8 cellular contexts compared by ENCODE assay signal in genomic region chr17:41865596-41865893, GRCh38. TPM values are rescaled to one million over a fixed set of nuclear protein-coding genes. Genes with fewer than 3 reads are reported as not detected.
DNase-seq lines count a peak whose midpoint lies in the region; ATAC-seq and TF ChIP-seq lines count a peak whose summit lies in the region.

No MANE protein-coding gene starts in this region.

- TF ChIP-seq POLR2A in Peyer's patch (IDR thresholded peaks at IDR 0.05) = no peak

- ATAC-seq in psoas muscle (no peak), HG03135 (IDR thresholded peaks at IDR 0.05; ENCODE audit: unreplicated experiment) (no peak), omental fat pad (ENCODE audit: low FRiP score) (no peak), HG03457 (IDR thresholded peaks at IDR 0.05; ENCODE audit: unreplicated experiment) (no peak)

- H3K27ac ChIP-seq in Peyer's patch (peak overlapping the region; percentile 91 to 96 (median 94)), esophagus (ENCODE audit: low read depth in 2 of 2, low read length in 1 of 2) (peak overlapping the region; percentile 81 to 95), psoas muscle (peak overlapping the region; percentile 85)

- H3K36me3 ChIP-seq in GM06990 (ENCODE audit: control insufficient read depth, insufficient read depth, low read length) = peaks cover 3% of the 10 kb centered on the region
- H3K36me3 ChIP-seq in Peyer's patch = peaks cover 0 to 30% (median 0%) of the 10 kb centered on the region in 3 donors
- H3K36me3 ChIP-seq in esophagus (ENCODE audit: control insufficient read depth in 2 of 2, insufficient read depth in 2 of 2, low read length in 1 of 2) = peaks cover 0 to 5% of the 10 kb centered on the region in 2 donors
- peaks cover 2 to 37% of the 10 kb centered on the region in 2 donors for H3K36me3 ChIP-seq in psoas muscle (ENCODE audit: insufficient read depth in 1 of 2, low read depth in 1 of 2)

- H3K4me1 ChIP-seq in Peyer's patch (peaks cover 0 to 22% (median 9%) of the 10 kb centered on the region in 4 donors), esophagus (ENCODE audit: control insufficient read depth in 2 of 2, insufficient read depth in 2 of 2, low read length in 1 of 2) (peaks cover 0 to 7% of the 10 kb centered on the region in 2 donors), psoas muscle (peaks cover 32% of the 10 kb centered on the region)

- no peaks in the 10 kb centered on the region for H3K27me3 ChIP-seq in GM06990 (replicated peaks; ENCODE audit: control insufficient read depth, insufficient read depth, low read length)
- H3K27me3 ChIP-seq in Peyer's patch = no peaks in the 10 kb centered on the region
- H3K27me3 ChIP-seq in esophagus (ENCODE audit: control insufficient read depth in 1 of 2, insufficient read depth in 2 of 2, low read length in 2 of 2) = no peaks in the 10 kb centered on the region
- H3K27me3 ChIP-seq in psoas muscle (ENCODE audit: insufficient read depth in 3 of 3, low read length in 2 of 3) = no peaks in the 10 kb centered on the region

- H3K9me3 ChIP-seq in Peyer's patch = no peaks in the 10 kb centered on the region
- no peaks in the 10 kb centered on the region for H3K9me3 ChIP-seq in esophagus (ENCODE audit: control insufficient read depth in 2 of 2, insufficient read depth in 1 of 2, low read depth in 1 of 2, low read length in 1 of 2)
- H3K9me3 ChIP-seq in psoas muscle = no peaks in the 10 kb centered on the region

- H3K4me3 ChIP-seq in GM06990 (replicated peaks; ENCODE audit: low read depth, low read length) (peak overlapping the region; percentile 49), Peyer's patch (peak overlapping the region; percentile 88 to 98 (median 96)), esophagus (ENCODE audit: low read depth in 1 of 2, low read length in 2 of 2) (peak overlapping the region; percentile 77 to 78), psoas muscle (peak overlapping the region; percentile 86)

- TF ChIP-seq CTCF in GM06990 (IDR thresholded peaks at IDR 0.05; ENCODE audit: insufficient read depth, low read length, poor library complexity, severe bottlenecking) (no peak), Peyer's patch (IDR thresholded peaks at IDR 0.05) (peak in 1 of 6 experiments; percentile 7), psoas muscle (IDR thresholded peaks at IDR 0.05) (peak; percentile 3), omental fat pad (IDR thresholded peaks at IDR 0.05) (no peak)

- intact Hi-C loops in psoas muscle (cut with DNase I) = no loop called here

- DNase-seq in GM06990 (ENCODE audit: extremely low read depth, insufficient read length) = no peak
- no peak for DNase-seq in Peyer's patch
- DNase-seq in psoas muscle = no peak
- DNase-seq in omental fat pad (ENCODE audit: low spot score) = no peak
- no peak for DNase-seq in islet precursor cell

- 1% methylated on average over 10 of the region's 10 CpGs for WGBS in esophagus, 2 donors
- WGBS in psoas muscle, 3 donors = 1 to 2% (median 1%) methylated on average over 10 of the region's 10 CpGs

RNA-seq across cellular contexts. Expression of gene KLHL11, which starts 0.3 kb away (rescaled TPM):
- total RNA-seq in Peyer's patch (10 to 100 TPM in 1 of 4 donors, 1 to 10 TPM in 3; 7.4 to 10.5 (median 7.7) TPM), psoas muscle (1 to 10 TPM; 2.1 to 3.4 (median 2.5) TPM), omental fat pad (10 to 100 TPM; 16.2 to 18.8 (median 18.0) TPM)
- polyA plus RNA-seq in esophagus (under 1 TPM; 0.59 to 0.74 TPM), psoas muscle (1 to 10 TPM; 1.1 to 6.1 (median 1.4) TPM)

RNA-seq across cellular contexts. Expression of gene KLHL10, which starts 27.9 kb away (rescaled TPM):
- total RNA-seq in Peyer's patch = not detected
- under 1 TPM; 0.22 to 0.39 TPM for polyA plus RNA-seq in esophagus
- total RNA-seq in psoas muscle = not detected
- under 1 TPM in 1 of 3 donors, not detected in 2; 0.04 TPM for polyA plus RNA-seq in psoas muscle
- total RNA-seq in omental fat pad = under 1 TPM in 3 of 4 donors, not detected in 1; 0.44 to 0.72 (median 0.63) TPM

RNA-seq across cellular contexts. Expression of gene NT5C3B, which starts 29.5 kb away (rescaled TPM):
- total RNA-seq in Peyer's patch (10 to 100 TPM in 3 of 4 donors, 1 to 10 TPM in 1; 5.8 to 40.4 (median 20.1) TPM), psoas muscle (10 to 100 TPM; 12.2 to 19.3 (median 17.7) TPM), omental fat pad (10 to 100 TPM; 35.5 to 65.9 (median 42.5) TPM)
- polyA plus RNA-seq in esophagus (10 to 100 TPM; 35.9 to 36.0 TPM), psoas muscle (10 to 100 TPM; 18.3 to 27.5 (median 22.5) TPM)

RNA-seq across cellular contexts. Expression of gene FKBP10, which starts 52.7 kb away (rescaled TPM):
- total RNA-seq in Peyer's patch (100 to 1,000 TPM in 1 of 4 donors, 10 to 100 TPM in 2, 1 to 10 TPM in 1; 7.2 to 130 (median 11.2) TPM), psoas muscle (1 to 10 TPM; 5.4 to 9.5 (median 6.8) TPM), omental fat pad (10 to 100 TPM; 30.5 to 53.1 (median 42.3) TPM)
- polyA plus RNA-seq in esophagus (1 to 10 TPM; 5.8 to 5.9 TPM), psoas muscle (1 to 10 TPM; 3.9 to 5.8 (median 4.7) TPM)

RNA-seq across cellular contexts. Expression of gene ACLY, which starts 53.2 kb away (rescaled TPM):
- total RNA-seq in Peyer's patch = 100 to 1,000 TPM in 1 of 4 donors, 10 to 100 TPM in 3; 54.5 to 108 (median 74.0) TPM
- 10 to 100 TPM; 16.4 to 27.1 TPM for polyA plus RNA-seq in esophagus
- 10 to 100 TPM; 18.6 to 24.1 (median 21.5) TPM for total RNA-seq in psoas muscle
- 10 to 100 TPM; 10.5 to 20.5 (median 17.9) TPM for polyA plus RNA-seq in psoas muscle
- 100 to 1,000 TPM in 3 of 4 donors, 10 to 100 TPM in 1; 91.6 to 133 (median 111) TPM for total RNA-seq in omental fat pad
